9 cellular contexts compared by ENCODE assay signal in the genomic region with DNA sequence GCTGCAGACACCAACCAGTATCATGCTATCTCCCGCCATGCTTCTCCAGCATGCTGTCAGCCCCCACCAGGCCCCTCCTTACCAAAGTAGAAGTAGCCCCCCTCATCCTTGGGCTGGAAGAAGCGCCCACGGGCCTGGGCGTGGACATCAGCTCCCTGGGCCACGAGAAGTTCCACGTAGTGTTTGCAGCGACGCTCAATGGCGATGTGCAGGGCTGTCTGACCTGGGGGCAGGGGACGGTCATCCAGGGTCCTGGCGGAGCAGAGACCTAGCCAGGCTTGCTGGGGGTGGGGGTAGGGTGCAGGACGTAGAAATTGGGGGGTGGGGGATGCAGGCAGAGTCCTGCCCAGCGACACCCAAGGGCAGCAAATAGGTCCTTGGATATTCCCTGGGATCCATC.
"Had no signal": no experiment of that assay in that cellular context is flagged by ENCODE, and none has a peak within 500 bp of the region (broad histone marks: within the 10 kb centered on the region; RNA-seq: fewer than 3 reads in every experiment).

No MANE protein-coding gene starts in this region.

- H3K9me3 ChIP-seq: HAP-1 had no signal

- H3K4me1 ChIP-seq: HAP-1 had no signal

- H3K36me3 ChIP-seq: HAP-1 had no signal

- H3K9ac ChIP-seq: GM23248 had no signal

- H2AFZ ChIP-seq: GM23248, GM23338 had no signal

- DNase-seq: GM23248, GOT3, H7, H9, HCEC 1CT, HFFc6 had no signal

- H3K4me2 ChIP-seq: GM23338 had no signal

- H3K4me3 ChIP-seq: GM23248, GM23338, HAP-1 had no signal

- H3K27ac ChIP-seq: GM23248 had no signal

- ATAC-seq: GM23338, HCT116 had no signal
